In genomic region chr17:3906881-3907280, GRCh38 we compare ENCODE assay signal across 32 cellular contexts. TPM values are rescaled to one million over a fixed set of nuclear protein-coding genes. Genes with fewer than 3 reads are reported as not detected.
"Had no signal": no experiment of that assay in that cellular context is flagged by ENCODE, and none has a peak within 500 bp of the region (broad histone marks: within the 10 kb centered on the region; RNA-seq: fewer than 3 reads in every experiment).

No MANE protein-coding gene starts in this region.

- H3K27ac ChIP-seq: brain microvascular endothelial cell, coronary artery, dorsolateral prefrontal cortex, esophagus muscularis mucosa, gastroesophageal sphincter, heart right ventricle had no signal

- H3K36me3 Mint-ChIP-seq: activated CD4-positive, alpha-beta memory T cell treated with anti-CD3 and anti-CD28 coated beads for 36 hours; activated naive CD8-positive, alpha-beta T cell had no signal

- H3K36me3 ChIP-seq: brain microvascular endothelial cell, esophagus muscularis mucosa, gastroesophageal sphincter, heart right ventricle had no signal

- H3K4me3 ChIP-seq: coronary artery, dorsolateral prefrontal cortex, esophagus muscularis mucosa, gastroesophageal sphincter, heart right ventricle had no signal

- H3K27me3 ChIP-seq: brain microvascular endothelial cell, dorsolateral prefrontal cortex, esophagus muscularis mucosa, gastroesophageal sphincter, heart right ventricle had no signal

- H3K4me3 Mint-ChIP-seq: activated CD4-positive, alpha-beta memory T cell treated with anti-CD3 and anti-CD28 coated beads for 36 hours; activated CD4-positive, alpha-beta T cell treated with anti-CD3 and anti-CD28 coated beads for 36 hours; activated CD4-positive, alpha-beta T cell treated with anti-CD3 and anti-CD28 coated beads, Interleukin-2, amount 10 ng/mL, durations not matched to agents 24 days and 14 days; activated naive CD8-positive, alpha-beta T cell; activated T-cell treated with anti-CD3 and anti-CD28 coated beads, Interleukin-2, amount 50 U/mL, for 24 hours; activated T-helper 17 cell treated with anti-CD3 and anti-CD28 coated beads, Interleukin-2, amount 50 U/mL, for 72 hours; central memory CD8-positive, alpha-beta T cell; dendritic cell treated with granulocyte-macrophage colony-stimulating factor and Interleukin-4, amounts not matched to agents 40 ng/mL and 50 ng/mL, for 4 days; endodermal cell had no signal

- ATAC-seq: activated CD4-positive, alpha-beta T cell treated with anti-CD3 and anti-CD28 coated beads for 36 hours; activated T-helper 17 cell treated with anti-CD3 and anti-CD28 coated beads, Interleukin-2, amount 50 U/mL, for 72 hours; gastroesophageal sphincter; heart right ventricle had no signal

- DNase-seq: activated CD4-positive, alpha-beta memory T cell treated with anti-CD3 and anti-CD28 coated beads for 36 hours; activated CD4-positive, alpha-beta T cell treated with anti-CD3 and anti-CD28 coated beads for 36 hours; activated CD4-positive, alpha-beta T cell treated with anti-CD3 and anti-CD28 coated beads, Interleukin-2, amount 10 ng/mL, durations not matched to agents 24 days and 14 days; activated CD4-positive, CD25-positive, alpha-beta regulatory T cell; activated CD4-positive, CD25-positive, alpha-beta regulatory T cell treated with anti-CD3 and anti-CD28 coated beads, Interleukin-2, amount 50 U/mL, for 72 hours; activated CD8-positive, alpha-beta memory T cell treated with anti-CD3 and anti-CD28 coated beads, Interleukin-2, amount 50 U/mL, for 48 hours; activated effector memory CD4-positive, alpha-beta T cell treated with Interleukin-2 at 50 U/mL for 16 hours; activated gamma-delta T cell treated with Interleukin-2 at 50 U/mL for 16 hours; activated naive CD4-positive, alpha-beta T cell treated with anti-CD3 and anti-CD28 coated beads, Interleukin-2, amount 50 U/mL, for 16 hours; activated naive CD4-positive, alpha-beta T cell treated with Interleukin-2 at 50 U/mL for 16 hours; activated T-cell treated with anti-CD3 and anti-CD28 coated beads for 4 hours; activated T-cell treated with anti-CD3 and anti-CD28 coated beads, Interleukin-2, amount 50 U/mL, for 24 hours; amniotic stem cell; anterior cingulate cortex; brain microvascular endothelial cell; dorsolateral prefrontal cortex; effector memory CD4-positive, alpha-beta T cell; foreskin melanocyte; heart right ventricle; T-helper 2 cell had no signal

- H3K27me3 Mint-ChIP-seq: activated CD4-positive, alpha-beta memory T cell treated with anti-CD3 and anti-CD28 coated beads for 36 hours; activated CD4-positive, alpha-beta T cell treated with anti-CD3 and anti-CD28 coated beads for 36 hours; activated CD4-positive, alpha-beta T cell treated with anti-CD3 and anti-CD28 coated beads, Interleukin-2, amount 10 ng/mL, durations not matched to agents 24 days and 14 days; activated naive CD8-positive, alpha-beta T cell; activated T-cell treated with anti-CD3 and anti-CD28 coated beads, Interleukin-2, amount 50 U/mL, for 24 hours; activated T-helper 17 cell treated with anti-CD3 and anti-CD28 coated beads, Interleukin-2, amount 50 U/mL, for 72 hours; central memory CD8-positive, alpha-beta T cell; dendritic cell treated with granulocyte-macrophage colony-stimulating factor and Interleukin-4, amounts not matched to agents 40 ng/mL and 50 ng/mL, for 4 days had no signal

- H3K27ac Mint-ChIP-seq: activated CD4-positive, alpha-beta memory T cell treated with anti-CD3 and anti-CD28 coated beads for 36 hours; activated CD4-positive, alpha-beta T cell treated with anti-CD3 and anti-CD28 coated beads for 36 hours; activated CD4-positive, alpha-beta T cell treated with anti-CD3 and anti-CD28 coated beads, Interleukin-2, amount 10 ng/mL, durations not matched to agents 24 days and 14 days; activated naive CD8-positive, alpha-beta T cell; activated T-cell treated with anti-CD3 and anti-CD28 coated beads, Interleukin-2, amount 50 U/mL, for 24 hours; endodermal cell had no signal

- H3K9me3 ChIP-seq: esophagus muscularis mucosa, gastroesophageal sphincter, heart right ventricle had no signal

- H3K9me3 Mint-ChIP-seq: activated CD4-positive, alpha-beta memory T cell treated with anti-CD3 and anti-CD28 coated beads for 36 hours; activated CD4-positive, alpha-beta T cell treated with anti-CD3 and anti-CD28 coated beads, Interleukin-2, amount 10 ng/mL, durations not matched to agents 24 days and 14 days; activated T-cell treated with anti-CD3 and anti-CD28 coated beads, Interleukin-2, amount 50 U/mL, for 24 hours; activated T-helper 17 cell treated with anti-CD3 and anti-CD28 coated beads, Interleukin-2, amount 50 U/mL, for 72 hours; central memory CD8-positive, alpha-beta T cell; dendritic cell treated with granulocyte-macrophage colony-stimulating factor and Interleukin-4, amounts not matched to agents 40 ng/mL and 50 ng/mL, for 4 days; endodermal cell had no signal

RNA-seq across cellular contexts. Expression of gene P2RX1, which starts 9.4 kb away (rescaled TPM):
- total RNA-seq: astrocyte, bronchial epithelial cell, endodermal cell, epithelial cell of proximal tubule, glomerular endothelial cell had no signal
